Comparison of ENCODE assay signal across 32 cellular contexts in the genomic region with DNA sequence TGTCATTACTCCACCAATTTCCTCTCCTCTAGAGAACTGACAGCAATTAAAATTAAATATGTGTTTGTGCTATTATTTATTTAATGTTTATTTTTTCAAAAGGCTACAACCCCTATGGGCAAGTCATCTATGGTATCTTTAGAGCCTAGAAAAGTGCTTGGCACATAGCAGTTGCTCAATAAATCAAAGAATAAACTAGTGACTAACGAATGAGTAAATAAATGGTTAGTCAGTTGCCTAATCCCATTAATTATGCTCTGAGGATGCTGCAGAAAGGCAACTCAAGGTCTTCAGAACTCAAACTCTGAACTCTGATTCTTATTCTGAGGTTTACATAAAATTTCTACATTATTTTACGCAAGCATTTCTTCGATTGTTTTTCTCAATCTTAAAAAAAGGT.
"Had no signal": no experiment of that assay in that cellular context is flagged by ENCODE, and none has a peak within 500 bp of the region (broad histone marks: within the 10 kb centered on the region; RNA-seq: fewer than 3 reads in every experiment).

No MANE protein-coding gene starts in this region.

- H3K9me3 ChIP-seq: heart left ventricle had no signal

- H3K36me3 ChIP-seq: brain microvascular endothelial cell, heart left ventricle, WERI-Rb-1 had no signal

- DNase-seq: activated B cell treated with CpG ODN at 0.5 μM for 24 hours; activated CD4-positive, alpha-beta T cell treated with anti-CD3 and anti-CD28 coated beads for 48 hours; activated CD4-positive, alpha-beta T cell treated with anti-CD3 and anti-CD28 coated beads, Interleukin-2, amount 50 U/mL, for 1 hour; activated CD4-positive, alpha-beta T cell treated with anti-CD3 and anti-CD28 coated beads, Interleukin-2, amount 50 U/mL, for 48 hours; activated CD8-positive, alpha-beta memory T cell treated with anti-CD3 and anti-CD28 coated beads for 24 hours; activated CD8-positive, alpha-beta T cell treated with anti-CD3 and anti-CD28 coated beads for 36 hours; activated effector memory CD4-positive, alpha-beta T cell treated with Interleukin-2 at 50 U/mL for 16 hours; activated gamma-delta T cell treated with Interleukin-2 at 50 U/mL for 16 hours; activated naive CD4-positive, alpha-beta T cell treated with anti-CD3 and anti-CD28 coated beads, Interleukin-2, amount 50 U/mL, for 16 hours; activated naive CD4-positive, alpha-beta T cell treated with Interleukin-2 at 50 U/mL for 16 hours; activated T-cell treated with anti-CD3 and anti-CD28 coated beads, Interleukin-2, amount 50 U/mL, for 4 hours; amniotic stem cell; anterior cingulate cortex; brain microvascular endothelial cell; caudate nucleus; cortex of kidney; dermis blood vessel endothelial cell; effector CD4-positive, alpha-beta T cell; effector memory CD8-positive, alpha-beta T cell; foreskin fibroblast; glutamatergic neuron; heart left ventricle; T-helper 1 cell; T-helper 17 cell; T1000; WERI-Rb-1 had no signal

- H3K4me3 ChIP-seq: heart left ventricle had no signal

- FAIRE-seq: astrocyte, colon, frontal cortex had no signal

- ATAC-seq: activated CD4-positive, CD25-positive, alpha-beta regulatory T cell treated with anti-CD3 and anti-CD28 coated beads, Interleukin-2, amount 50 U/mL, for 24 hours; activated CD8-positive, alpha-beta T cell treated with anti-CD3 and anti-CD28 coated beads for 36 hours; activated T-cell treated with anti-CD3 and anti-CD28 coated beads, Interleukin-2, amount 50 U/mL, for 4 hours; activated T-helper 17 cell treated with anti-CD3 and anti-CD28 coated beads, Interleukin-2, amount 50 U/mL, for 72 hours; effector memory CD8-positive, alpha-beta T cell; heart left ventricle; T-helper 17 cell had no signal

- H3K4me1 ChIP-seq: heart left ventricle had no signal

- H3K27ac ChIP-seq: brain microvascular endothelial cell, epithelial cell of prostate, heart left ventricle, WERI-Rb-1 had no signal
